18 cellular contexts compared by ENCODE assay signal in genomic region chr7:80215734-80216133, GRCh38.
A peak's percentile ranks its signal among the peaks of the same experiment; 100 is the strongest.
DNase-seq lines count a peak whose midpoint lies in the region; ATAC-seq and TF ChIP-seq lines count a peak whose summit lies in the region.
"Had no signal": no experiment of that assay in that cellular context is flagged by ENCODE, and none has a peak within 500 bp of the region (broad histone marks: within the 10 kb centered on the region; RNA-seq: fewer than 3 reads in every experiment).

No MANE protein-coding gene starts in this region.

- peaks cover 8% of the 10 kb centered on the region for H3K79me1 ChIP-seq in mesenchymal stem cell (replicated peaks; ENCODE audit: low read length, poor library complexity, severe bottlenecking)

- H3K4me3 ChIP-seq in mesenchymal stem cell (ENCODE audit: insufficient read depth in 1 of 2, low read depth in 1 of 2, low read length in 2 of 2) (no peak overlapping the region), thyroid gland (replicated peaks in 1 of 3) (no peak overlapping the region)
- H3K4me3 ChIP-seq: A549; BLaER1 treated with 17β-estradiol and CSF1 and Interleukin-3, amounts not matched to agents 10 nM and 100 nM; GM23338 had no signal

- H3K36me3 ChIP-seq in mesenchymal stem cell (ENCODE audit: control insufficient read depth in 1 of 2, insufficient read depth in 2 of 2, low read depth in 1 of 2, low read length in 2 of 2) (peaks cover 3 to 83% of the 10 kb centered on the region in 2 experiments), thyroid gland (peaks cover 0 to 3% of the 10 kb centered on the region in 2 donors)

- no peak overlapping the region for H2AFZ ChIP-seq in mesenchymal stem cell (ENCODE audit: low read depth, low read length)
- H2AFZ ChIP-seq: GM23338 had no signal

- no peak overlapping the region for H3K14ac ChIP-seq in mesenchymal stem cell (ENCODE audit: low read length in 2 of 2)

- over 99% methylated on average over 3 of the region's 3 CpGs for WGBS in mesenchymal stem cell
- 84 to 86% methylated on average over 3 of the region's 3 CpGs for WGBS in thyroid gland, 2 donors

- peaks cover 0 to 12% of the 10 kb centered on the region in 2 donors for H3K9me3 Mint-ChIP-seq in activated naive CD4-positive, alpha-beta T cell treated with anti-CD3 and anti-CD28 coated beads, Interleukin-2, amount 50 U/mL, for 72 hours
- H3K9me3 Mint-ChIP-seq: CD8-positive, alpha-beta T cell; GM23338; HFFc6 had no signal

- peak; percentile 44 for ATAC-seq in HG02981 (IDR thresholded peaks at IDR 0.05; ENCODE audit: unreplicated experiment)
- no peak for ATAC-seq in activated naive CD4-positive, alpha-beta T cell treated with anti-CD3 and anti-CD28 coated beads, Interleukin-2, amount 50 U/mL, for 72 hours
- ATAC-seq: A549; CD8-positive, alpha-beta T cell; GM23338; HCT116; HepG2 had no signal

- no peaks in the 10 kb centered on the region for H3K27me3 ChIP-seq in mesenchymal stem cell (ENCODE audit: control insufficient read depth in 1 of 2, insufficient read depth in 1 of 2, low read length in 2 of 2)
- no peaks in the 10 kb centered on the region for H3K27me3 ChIP-seq in thyroid gland
- H3K27me3 ChIP-seq: BLaER1 treated with 17β-estradiol and CSF1 and Interleukin-3, amounts not matched to agents 10 nM and 100 nM had no signal

- no peak for TF ChIP-seq CTCF in thyroid gland (IDR thresholded peaks at IDR 0.05)

- H4K91ac ChIP-seq in mesenchymal stem cell (ENCODE audit: low read length), result peak overlapping the region; percentile 14

- no peak overlapping the region for H3K27ac Mint-ChIP-seq in activated naive CD4-positive, alpha-beta T cell treated with anti-CD3 and anti-CD28 coated beads, Interleukin-2, amount 50 U/mL, for 72 hours
- H3K27ac Mint-ChIP-seq: CD8-positive, alpha-beta T cell; GM23338; HFFc6 had no signal

- H3K18ac ChIP-seq in mesenchymal stem cell (ENCODE audit: low read depth in 1 of 2, low read length in 2 of 2), result peak overlapping the region in 1 of 2 experiments; percentile 4

- H2BK12ac ChIP-seq in mesenchymal stem cell (ENCODE audit: low read length in 2 of 2), result no peak overlapping the region

- no peak overlapping the region for H3K27ac ChIP-seq in mesenchymal stem cell (ENCODE audit: low read length, poor library complexity, severe bottlenecking)
- no peak overlapping the region for H3K27ac ChIP-seq in thyroid gland
- H3K27ac ChIP-seq: 22Rv1, A549 had no signal

- no peak overlapping the region for H4K8ac ChIP-seq in mesenchymal stem cell (ENCODE audit: low read length)

- DNase-seq in DMS53 (lab: John Stamatoyannopoulos, UW), result peak; percentile 15
- DNase-seq in DMS53 treated with DMSO at 0.1 percent for 48 hours (lab: John Stamatoyannopoulos, UW; ENCODE audit: unreplicated experiment), result no peak
- DNase-seq in mesenchymal stem cell, result no peak
- DNase-seq in activated naive CD4-positive, alpha-beta T cell treated with anti-CD3 and anti-CD28 coated beads, Interleukin-2, amount 50 U/mL, for 72 hours (ENCODE audit: low spot score in 2 of 2), result no peak
- DNase-seq in thyroid gland, result no peak
- DNase-seq in cerebellar cortex (ENCODE audit: low spot score), result no peak
- DNase-seq: Calu3; CD8-positive, alpha-beta T cell; GDM1; HFFc6; KG1 had no signal

- H2AK5ac ChIP-seq in mesenchymal stem cell (ENCODE audit: low read length, severe bottlenecking), result no peak overlapping the region

- H3K4ac ChIP-seq in mesenchymal stem cell (ENCODE audit: low read depth in 1 of 2, low read length in 2 of 2), result no peak overlapping the region

- H3K23ac ChIP-seq in mesenchymal stem cell (ENCODE audit: low read length in 2 of 2), result no peak overlapping the region

- no peak for TF ChIP-seq POLR2A in thyroid gland (IDR thresholded peaks at IDR 0.05)

- H2BK15ac ChIP-seq in mesenchymal stem cell (ENCODE audit: low read depth, poor library complexity, severe bottlenecking), result no peak overlapping the region

- no peak overlapping the region for H2BK5ac ChIP-seq in mesenchymal stem cell (ENCODE audit: low read depth, low read length, poor library complexity, severe bottlenecking)

- intact Hi-C loops in thyroid gland (cut with DNase I), result no loop called here

- no peak overlapping the region for H3K4me2 ChIP-seq in mesenchymal stem cell (ENCODE audit: low read length, poor library complexity, severe bottlenecking)
- H3K4me2 ChIP-seq: A549, GM23338 had no signal

- H3K4me1 ChIP-seq in mesenchymal stem cell (ENCODE audit: control insufficient read depth, insufficient read depth, low read depth, low read length) (no peaks in the 10 kb centered on the region), thyroid gland (peaks cover 2 to 11% of the 10 kb centered on the region in 2 donors)

- H3K9me3 ChIP-seq in mesenchymal stem cell (ENCODE audit: control insufficient read depth, low read length) (no peaks in the 10 kb centered on the region), thyroid gland (no peaks in the 10 kb centered on the region)
- H3K9me3 ChIP-seq: A549; BLaER1 treated with 17β-estradiol and CSF1 and Interleukin-3, amounts not matched to agents 10 nM and 100 nM had no signal

- H3K9ac ChIP-seq in mesenchymal stem cell (ENCODE audit: low read length), result no peak overlapping the region
- H3K9ac ChIP-seq: BLaER1 treated with 17β-estradiol and CSF1 and Interleukin-3, amounts not matched to agents 10 nM and 100 nM had no signal

- peaks cover under 1 to 9% of the 10 kb centered on the region in 2 donors for H3K36me3 Mint-ChIP-seq in activated naive CD4-positive, alpha-beta T cell treated with anti-CD3 and anti-CD28 coated beads, Interleukin-2, amount 50 U/mL, for 72 hours
- H3K36me3 Mint-ChIP-seq: CD8-positive, alpha-beta T cell had no signal

- H2BK120ac ChIP-seq in mesenchymal stem cell (ENCODE audit: low read depth, low read length), result no peak overlapping the region
